In genomic region chr7:124413029-124413428, GRCh38 we compare ENCODE assay signal across 20 cellular contexts.
"Had no signal": no experiment of that assay in that cellular context is flagged by ENCODE, and none has a peak within 500 bp of the region (broad histone marks: within the 10 kb centered on the region; RNA-seq: fewer than 3 reads in every experiment).

No MANE protein-coding gene starts in this region.

- H3K27ac Mint-ChIP-seq: activated CD4-positive, alpha-beta T cell treated with anti-CD3 and anti-CD28 coated beads for 36 hours; activated naive CD8-positive, alpha-beta T cell treated with anti-CD3 and anti-CD28 coated beads for 36 hours; activated T-helper 1 cell treated with anti-CD3 and anti-CD28 coated beads, Interleukin-12 subunit alpha, Interleukin-12 subunit beta, Interleukin-2, Interleukin-4 antibody, amounts not matched to agents 30 ng/mL and 10 ng/mL and 1 ng/mL, durations not matched to agents 14 hours and 24 hours and 36 hours; immature natural killer cell; progenitor cell of endocrine pancreas; WTC11 had no signal

- H3K27me3 Mint-ChIP-seq: activated CD4-positive, alpha-beta T cell treated with anti-CD3 and anti-CD28 coated beads for 36 hours; activated naive CD8-positive, alpha-beta T cell treated with anti-CD3 and anti-CD28 coated beads for 36 hours; progenitor cell of endocrine pancreas had no signal

- H3K36me3 ChIP-seq: cardiac muscle cell, esophagus squamous epithelium, left ventricle myocardium inferior, right atrium auricular region, thyroid gland had no signal

- H3K27ac ChIP-seq: cardiac muscle cell, esophagus squamous epithelium, left ventricle myocardium inferior, right atrium auricular region, thyroid gland had no signal

- H3K9me3 ChIP-seq: esophagus squamous epithelium, left ventricle myocardium inferior, right atrium auricular region, thyroid gland had no signal

- H3K4me3 Mint-ChIP-seq: activated CD4-positive, alpha-beta T cell treated with anti-CD3 and anti-CD28 coated beads for 36 hours; activated naive CD8-positive, alpha-beta T cell treated with anti-CD3 and anti-CD28 coated beads for 36 hours; activated T-helper 1 cell treated with anti-CD3 and anti-CD28 coated beads, Interleukin-12 subunit alpha, Interleukin-12 subunit beta, Interleukin-2, Interleukin-4 antibody, amounts not matched to agents 30 ng/mL and 10 ng/mL and 1 ng/mL, durations not matched to agents 14 hours and 24 hours and 36 hours; immature natural killer cell; WTC11 had no signal

- H3K4me1 Mint-ChIP-seq: activated CD4-positive, alpha-beta T cell treated with anti-CD3 and anti-CD28 coated beads for 36 hours; activated naive CD8-positive, alpha-beta T cell treated with anti-CD3 and anti-CD28 coated beads for 36 hours; immature natural killer cell; WTC11 had no signal

- H3K4me3 ChIP-seq: cardiac muscle cell, left ventricle myocardium inferior, right atrium auricular region, thyroid gland had no signal

- H3K4me1 ChIP-seq: right atrium auricular region had no signal

- H3K9me3 Mint-ChIP-seq: activated naive CD8-positive, alpha-beta T cell treated with anti-CD3 and anti-CD28 coated beads for 36 hours; activated T-helper 1 cell treated with anti-CD3 and anti-CD28 coated beads, Interleukin-12 subunit alpha, Interleukin-12 subunit beta, Interleukin-2, Interleukin-4 antibody, amounts not matched to agents 30 ng/mL and 10 ng/mL and 1 ng/mL, durations not matched to agents 14 hours and 24 hours and 36 hours; WTC11 had no signal

- H3K36me3 Mint-ChIP-seq: activated naive CD8-positive, alpha-beta T cell treated with anti-CD3 and anti-CD28 coated beads for 36 hours; immature natural killer cell; WTC11 had no signal

- H3K27me3 ChIP-seq: cardiac muscle cell, esophagus squamous epithelium, right atrium auricular region, thyroid gland had no signal

- DNase-seq: activated CD4-positive, alpha-beta T cell treated with anti-CD3 and anti-CD28 coated beads for 36 hours; activated CD4-positive, alpha-beta T cell treated with anti-CD3 and anti-CD28 coated beads, Interleukin-2, amount 50 U/mL, for 48 hours; activated naive CD8-positive, alpha-beta T cell treated with anti-CD3 and anti-CD28 coated beads for 36 hours; amniotic stem cell; dermis blood vessel endothelial cell; effector memory CD4-positive, alpha-beta T cell; esophagus squamous epithelium; immature natural killer cell; kidney glomerular epithelial cell; left ventricle myocardium inferior; mammary epithelial cell; midbrain; stimulated activated CD4-positive, alpha-beta T cell treated with anti-CD3 and anti-CD28 coated beads, Interleukin-2, amount 100 ng/mL, for 24 hours; stimulated activated naive CD4-positive, alpha-beta T cell treated with Interleukin-2 at 50 U/mL for 16 hours; thyroid gland had no signal

- ATAC-seq: activated CD4-positive, alpha-beta T cell treated with anti-CD3 and anti-CD28 coated beads for 36 hours; WTC11 had no signal
